ENCODE assay signal across 3 cellular contexts in genomic region chr11:93229876-93230275, GRCh38.
TF ChIP-seq lines count a peak whose summit lies in the region.

No MANE protein-coding gene starts in this region.

TF ChIP-seq in HepG2, 621 proteins besides CTCF, POLR2A, EP300 and RAD21:
- TF ChIP-seq MYNN (CRISPR knock-in tag; IDR thresholded peaks at IDR 0.05; ENCODE audit: low read depth) (no peak), PRDM15 (CRISPR knock-in tag; IDR thresholded peaks at IDR 0.05) (no peak), ZNF446 (CRISPR knock-in tag; IDR thresholded peaks at IDR 0.05) (no peak), MAFF (IDR thresholded peaks at IDR 0.05; ENCODE audit: low read depth, low read length) (peak; percentile 86), MAFG (CRISPR knock-in tag; IDR thresholded peaks at IDR 0.05) (no peak), IRX3 (CRISPR knock-in tag; IDR thresholded peaks at IDR 0.05; ENCODE audit: borderline replicate concordance, low read depth) (no peak), U2AF1 (optimal IDR thresholded peaks at IDR 0.05; ENCODE audit: low read depth, low read length) (no peak), MAFK (conservative IDR thresholded peaks at IDR 0.05 in 1 of 2, IDR thresholded peaks at IDR 0.05 in 1 of 2; ENCODE audit: low read length in 2 of 2) (peak; percentile 80 to 92), BATF2 (CRISPR knock-in tag; IDR thresholded peaks at IDR 0.05) (no peak)

TF ChIP-seq in IMR-90, 13 proteins besides CTCF, POLR2A, EP300 and RAD21:
- TF ChIP-seq NFE2L2 (IDR thresholded peaks at IDR 0.05; ENCODE audit: low read depth, low read length) (no peak), MAFK (IDR thresholded peaks at IDR 0.05; ENCODE audit: low read depth, low read length) (peak; percentile 77)
TF ChIP-seq in IMR-90: peak in this region for 1.

TF ChIP-seq in K562, 482 proteins besides CTCF, POLR2A, EP300 and RAD21:
- TF ChIP-seq ZNF316 (IDR thresholded peaks at IDR 0.05) (peak; percentile 87), C11orf30 (IDR thresholded peaks at IDR 0.05; ENCODE audit: low read depth) (peak; percentile 77), TFE3 (CRISPR knock-in tag; IDR thresholded peaks at IDR 0.05) (no peak), TBL1XR1 (IDR thresholded peaks at IDR 0.05; ENCODE audit: low read length in 2 of 2) (no peak), MAFK (IDR thresholded peaks at IDR 0.05; ENCODE audit: low read length) (peak; percentile 68), GTF2B (IDR thresholded peaks at IDR 0.05; ENCODE audit: extremely low read depth, insufficient read length) (no peak), MAFG (tag; conservative IDR thresholded peaks at IDR 0.05) (peak; percentile 73), MAFF (IDR thresholded peaks at IDR 0.05; ENCODE audit: low read length) (peak; percentile 74)
